Comparison of ENCODE assay signal across 31 cellular contexts in the genomic region with DNA sequence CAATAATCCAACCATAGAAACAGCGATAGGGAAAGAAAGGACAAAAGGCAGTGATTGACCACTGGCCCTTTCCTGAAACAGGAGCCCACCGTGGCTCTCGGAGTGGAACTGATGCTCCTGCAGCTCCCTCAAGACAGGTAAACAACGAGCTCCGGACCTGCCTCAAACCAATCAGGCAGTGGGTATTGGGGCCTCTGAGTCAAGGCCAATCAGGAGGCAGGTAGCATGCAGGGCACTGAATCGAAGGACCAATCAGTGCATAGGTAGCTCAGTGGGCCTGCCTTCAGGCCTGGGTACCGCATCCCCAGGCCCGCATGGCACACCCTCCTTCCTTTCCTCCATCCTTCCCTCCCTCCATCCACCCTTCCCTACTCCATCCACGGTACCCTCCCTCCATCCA.
"Had no signal": no experiment of that assay in that cellular context is flagged by ENCODE, and none has a peak within 500 bp of the region (broad histone marks: within the 10 kb centered on the region; RNA-seq: fewer than 3 reads in every experiment).

No MANE protein-coding gene starts in this region.

- H3K27me3 ChIP-seq: ascending aorta, breast epithelium, colonic mucosa, foreskin keratinocyte had no signal

- H3K9me3 ChIP-seq: ascending aorta, breast epithelium, colonic mucosa, esophagus muscularis mucosa, gastrocnemius medialis, heart left ventricle had no signal

- H3K4me3 ChIP-seq: ascending aorta, breast epithelium, cardiac muscle cell, colonic mucosa, dorsolateral prefrontal cortex, esophagus muscularis mucosa, gastrocnemius medialis, heart left ventricle had no signal

- H3K36me3 ChIP-seq: ascending aorta, breast epithelium, cardiac muscle cell, colonic mucosa, esophagus muscularis mucosa, gastrocnemius medialis, heart left ventricle had no signal

- DNase-seq: activated CD4-positive, alpha-beta memory T cell treated with anti-CD3 and anti-CD28 coated beads, Interleukin-2, amount 10 ng/mL, durations not matched to agents 7 days and 5 days; activated CD4-positive, alpha-beta T cell treated with anti-CD3 and anti-CD28 coated beads for 36 hours; activated CD4-positive, alpha-beta T cell treated with anti-CD3 and anti-CD28 coated beads, Interleukin-2, amount 10 ng/mL, durations not matched to agents 24 days and 14 days; activated CD4-positive, CD25-positive, alpha-beta regulatory T cell; activated CD4-positive, CD25-positive, alpha-beta regulatory T cell treated with anti-CD3 and anti-CD28 coated beads, Interleukin-2, amount 50 U/mL, for 72 hours; activated CD8-positive, alpha-beta memory T cell treated with anti-CD3 and anti-CD28 coated beads, Interleukin-2, amount 50 U/mL, for 48 hours; activated gamma-delta T cell; activated naive CD4-positive, alpha-beta T cell; activated naive CD4-positive, alpha-beta T cell treated with anti-CD3 and anti-CD28 coated beads, Interleukin-2, amount 10 ng/mL, durations not matched to agents 7 days and 5 days; activated naive CD8-positive, alpha-beta T cell treated with anti-CD3 and anti-CD28 coated beads, Interleukin-2, amount 10 ng/mL, durations not matched to agents 7 days and 5 days; activated T-cell treated with anti-CD3 and anti-CD28 coated beads for 4 hours; activated T-cell treated with anti-CD3 and anti-CD28 coated beads, Interleukin-2, amount 50 U/mL, for 24 hours; activated T-cell treated with anti-CD3 and anti-CD28 coated beads, Interleukin-2, amount 50 U/mL, for 72 hours; central memory CD4-positive, alpha-beta T cell; cerebellar nuclear complex; colonic mucosa; dorsolateral prefrontal cortex; effector memory CD8-positive, alpha-beta T cell; erythroblast; foreskin keratinocyte; gastrocnemius medialis; glutamatergic neuron; heart left ventricle; T-helper 1 cell; T-helper 17 cell; T1000 had no signal

- H3K4me1 ChIP-seq: breast epithelium, colonic mucosa, foreskin keratinocyte, gastrocnemius medialis had no signal

- H3K27ac ChIP-seq: ascending aorta, breast epithelium, cardiac muscle cell, colonic mucosa, dorsolateral prefrontal cortex, esophagus muscularis mucosa, foreskin keratinocyte, gastrocnemius medialis, heart left ventricle had no signal

- ATAC-seq: activated CD4-positive, alpha-beta T cell treated with anti-CD3 and anti-CD28 coated beads for 36 hours; activated naive CD4-positive, alpha-beta T cell treated with anti-CD3 and anti-CD28 coated beads, Interleukin-2, amount 50 U/mL, for 72 hours; effector memory CD8-positive, alpha-beta T cell; foreskin keratinocyte; gastrocnemius medialis; heart left ventricle; T-helper 17 cell had no signal
